8 cellular contexts compared by ENCODE assay signal in the genomic region with DNA sequence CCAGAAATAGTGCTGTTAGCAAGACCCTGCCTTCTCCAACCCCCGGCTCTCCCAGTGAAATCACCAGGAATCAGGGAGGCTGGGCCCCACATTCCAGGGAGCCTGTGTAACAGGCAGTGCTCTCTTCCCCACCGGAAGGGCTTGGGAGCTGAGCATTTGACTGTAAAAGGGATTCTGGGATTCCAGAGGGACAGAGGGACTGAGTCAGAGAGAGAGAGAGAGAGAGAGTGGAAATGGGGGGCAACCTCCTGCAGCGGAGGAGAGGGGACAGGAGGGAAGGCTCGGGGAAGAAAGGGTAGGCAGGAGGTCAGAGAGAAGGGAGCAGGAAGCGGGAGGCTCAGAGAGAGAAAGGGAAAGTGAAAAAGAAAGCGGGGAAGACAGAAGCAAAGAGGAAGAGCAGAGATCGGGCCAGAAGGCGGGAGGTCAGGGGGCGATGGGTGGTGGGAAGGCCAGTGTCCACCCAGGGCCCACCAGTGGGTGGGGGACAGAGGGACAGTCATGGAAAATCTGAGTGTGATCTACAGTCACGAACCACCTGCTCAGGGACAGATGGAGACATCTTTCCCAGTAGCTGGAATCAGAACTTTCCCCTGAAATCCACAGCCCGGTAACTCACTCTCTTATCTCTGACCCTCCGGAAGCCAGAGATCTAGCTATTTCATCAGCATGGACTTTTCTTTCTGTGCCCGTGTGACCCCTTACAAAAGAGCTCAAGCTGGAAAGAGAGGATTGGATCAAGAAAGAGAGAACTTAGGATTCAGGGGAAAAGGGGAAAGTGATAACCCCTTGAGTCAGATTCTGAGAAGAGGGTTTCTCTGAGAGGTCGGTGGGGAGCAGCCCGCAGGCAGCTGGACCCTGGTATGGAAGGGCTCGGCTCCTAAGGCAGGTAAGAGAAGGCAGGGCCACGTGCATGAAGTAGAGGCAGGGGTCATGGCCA. TPM values are rescaled to one million over a fixed set of nuclear protein-coding genes. Genes with fewer than 3 reads are reported as not detected.
DNase-seq lines count a peak whose midpoint lies in the region; ATAC-seq and TF ChIP-seq lines count a peak whose summit lies in the region.

No MANE protein-coding gene starts in this region.

- peaks cover 0 to 33% (median 6%) of the 10 kb centered on the region in 4 donors for H3K4me1 ChIP-seq in Peyer's patch

- in situ Hi-C loops in GM13977 (cut with MboI; ENCODE audit: low pct_unique_long_range_greater_than_20kb, low sequenced_read_pairs, unreplicated experiment) = no loop called here

- H3K9me3 ChIP-seq in Peyer's patch = no peaks in the 10 kb centered on the region

- TF ChIP-seq POLR2A in Peyer's patch (IDR thresholded peaks at IDR 0.05) = no peak

- peaks cover 23 to 49% (median 35%) of the 10 kb centered on the region in 3 donors for H3K4me1 Mint-ChIP-seq in naive B cell

- no peaks in the 10 kb centered on the region for H3K36me3 Mint-ChIP-seq in naive B cell

- DNase-seq in GM13977 (ENCODE audit: low spot score) (peak; percentile 53), Peyer's patch (peak; percentile 21 to 70 (median 62)), epithelial cell of prostate (ENCODE audit: low read depth, low spot score) (no peak), naive B cell (no peak), NCI-H345 (lab: John Stamatoyannopoulos, UW) (no peak), germinal center (ENCODE audit: low spot score) (no peak), ecto neural progenitor cell (ENCODE audit: low spot score) (no peak)

- peak overlapping the region; percentile 66 to 98 (median 73) for H3K27ac Mint-ChIP-seq in naive B cell

- TF ChIP-seq CTCF in GM13977 (IDR thresholded peaks at IDR 0.05; ENCODE audit: extremely low read depth, insufficient read depth, missing control alignments) (no peak), Peyer's patch (IDR thresholded peaks at IDR 0.05) (no peak)

- peak overlapping the region; percentile 77 to 91 (median 88) for H3K4me3 Mint-ChIP-seq in naive B cell

- peak overlapping the region; percentile 44 to 87 (median 60) for H3K27ac ChIP-seq in Peyer's patch
- H3K27ac ChIP-seq in epithelial cell of prostate = peak overlapping the region; percentile 56

- H3K27me3 ChIP-seq in Peyer's patch = no peaks in the 10 kb centered on the region

- H3K27me3 Mint-ChIP-seq in naive B cell = peaks cover 12 to 48% (median 35%) of the 10 kb centered on the region in 3 donors

- H3K9me3 Mint-ChIP-seq in naive B cell = peaks cover 0 to 1% (median 0%) of the 10 kb centered on the region in 7 donors

- peak; percentile 44 to 45 for ATAC-seq in naive B cell (ENCODE audit: low read depth in 2 of 2)
- no peak for ATAC-seq in HG03354 (IDR thresholded peaks at IDR 0.05; ENCODE audit: poor library complexity, severe bottlenecking, unreplicated experiment)

- peak overlapping the region; percentile 1 to 49 (median 39) for H3K4me3 ChIP-seq in Peyer's patch

- H3K36me3 ChIP-seq in Peyer's patch = no peaks in the 10 kb centered on the region

RNA-seq across cellular contexts. Expression of gene SERPINE1, which starts 4.6 kb away (rescaled TPM):
- 1 to 10 TPM; 2.4 to 8.3 (median 3.3) TPM for total RNA-seq in Peyer's patch
- under 1 TPM in 1 of 6 donors, not detected in 5; 0.44 TPM for polyA plus RNA-seq in naive B cell (ENCODE audit: low read depth in 6 of 6)

RNA-seq across cellular contexts. Expression of gene AP1S1, which starts 32.0 kb away (rescaled TPM):
- 100 to 1,000 TPM in 2 of 4 donors, 10 to 100 TPM in 2; 53.6 to 136 (median 95.7) TPM for total RNA-seq in Peyer's patch
- 10 to 100 TPM in 1 of 6 donors, 1 to 10 TPM in 5; 3.7 to 10.3 (median 4.9) TPM for polyA plus RNA-seq in naive B cell (ENCODE audit: low read depth in 6 of 6)

RNA-seq across cellular contexts. Expression of gene TRIM56, which starts 37.0 kb away (rescaled TPM):
- total RNA-seq in Peyer's patch = 10 to 100 TPM; 19.4 to 43.7 (median 38.3) TPM
- 10 to 100 TPM in 1 of 6 donors, 1 to 10 TPM in 5; 1.0 to 17.7 (median 6.3) TPM for polyA plus RNA-seq in naive B cell (ENCODE audit: low read depth in 6 of 6)

RNA-seq across cellular contexts. Expression of gene VGF, which starts 43.1 kb away (rescaled TPM):
- under 1 TPM in 1 of 4 donors, not detected in 3; 0.94 TPM for total RNA-seq in Peyer's patch
- not detected for polyA plus RNA-seq in naive B cell (ENCODE audit: low read depth in 6 of 6)

RNA-seq across cellular contexts. Expression of gene NAT16, which starts 57.8 kb away (rescaled TPM):
- total RNA-seq in Peyer's patch = 1 to 10 TPM in 1 of 4 donors, not detected in 3; 1.0 TPM
- polyA plus RNA-seq in naive B cell (ENCODE audit: low read depth in 6 of 6) = not detected

Comparison
In these comparisons a context has a peak if more than half of its experiments do, and no peak if none do; other contexts are left out.
1. DNase-seq: peak in GM13977 (single experiment) and Peyer's patch (3 of 3); none in epithelial cell of prostate (single experiment), naive B cell (single experiment), NCI-H345 (single experiment), germinal center (single experiment) and ecto neural progenitor cell (single experiment).